30 cellular contexts compared by ENCODE assay signal in genomic region chr1:186578325-186579016, GRCh38.
A peak's percentile ranks its signal among the peaks of the same experiment; 100 is the strongest.
DNase-seq lines count a peak whose midpoint lies in the region; ATAC-seq and TF ChIP-seq lines count a peak whose summit lies in the region.
"Had no signal": no experiment of that assay in that cellular context is flagged by ENCODE, and none has a peak within 500 bp of the region (broad histone marks: within the 10 kb centered on the region; RNA-seq: fewer than 3 reads in every experiment).

No MANE protein-coding gene starts in this region.

- H3K79me2 ChIP-seq in MM.1S (ENCODE audit: low read length) (no peaks in the 10 kb centered on the region), hepatocyte (no peaks in the 10 kb centered on the region)

- no peak overlapping the region for H2AFZ ChIP-seq in MM.1S (ENCODE audit: low read length)
- H2AFZ ChIP-seq in hepatocyte = no peak overlapping the region

- H3K27ac ChIP-seq in MM.1S (ENCODE audit: low read length) (no peak overlapping the region), hepatocyte (peak overlapping the region; percentile 77)
- H3K27ac ChIP-seq: heart left ventricle, pancreas, right atrium auricular region, RWPE1 had no signal

- H3K36me3 ChIP-seq in MM.1S (replicated peaks; ENCODE audit: insufficient read depth, low read length) (no peaks in the 10 kb centered on the region), hepatocyte (replicated peaks; ENCODE audit: insufficient read depth, low read depth) (no peaks in the 10 kb centered on the region)
- H3K36me3 ChIP-seq: heart left ventricle, pancreas, right atrium auricular region had no signal

- H3K4me2 ChIP-seq in MM.1S (ENCODE audit: low read depth, low read length) (no peak overlapping the region), hepatocyte (no peak overlapping the region)
- H3K4me2 ChIP-seq: SK-N-SH, smooth muscle cell had no signal

- no peak overlapping the region for H3K27ac Mint-ChIP-seq in activated naive CD8-positive, alpha-beta T cell treated with anti-CD3 and anti-CD28 coated beads, Interleukin-2, amount 50 U/mL, for 24 hours
- no peak overlapping the region for H3K27ac Mint-ChIP-seq in activated naive CD8-positive, alpha-beta T cell treated with anti-CD3 and anti-CD28 coated beads for 36 hours
- H3K27ac Mint-ChIP-seq: activated naive CD4-positive, alpha-beta T cell treated with anti-CD3 and anti-CD28 coated beads for 36 hours; T-helper 1 cell treated with Interleukin-12 subunit alpha and Interleukin-12 subunit beta and Interleukin-4 antibody, amounts not matched to agents 30 μg/mL and 1 μg/mL, for 36 hours had no signal

- peaks cover 13% of the 10 kb centered on the region for H3K4me1 Mint-ChIP-seq in activated naive CD8-positive, alpha-beta T cell treated with anti-CD3 and anti-CD28 coated beads, Interleukin-2, amount 50 U/mL, for 24 hours
- H3K4me1 Mint-ChIP-seq in activated naive CD8-positive, alpha-beta T cell treated with anti-CD3 and anti-CD28 coated beads for 36 hours = peaks cover 17% of the 10 kb centered on the region
- H3K4me1 Mint-ChIP-seq: neural crest cell had no signal

- H3K4me3 ChIP-seq in MM.1S (ENCODE audit: low read length) (no peak overlapping the region), hepatocyte (no peak overlapping the region)
- H3K4me3 ChIP-seq: heart left ventricle, pancreas, right atrium auricular region, smooth muscle cell had no signal

- TF ChIP-seq CTCF in MM.1S (IDR thresholded peaks at IDR 0.05; ENCODE audit: low read length) (no peak), hepatocyte (IDR thresholded peaks at IDR 0.05; ENCODE audit: poor library complexity) (no peak)

- H3K4me3 Mint-ChIP-seq in activated naive CD8-positive, alpha-beta T cell treated with anti-CD3 and anti-CD28 coated beads, Interleukin-2, amount 50 U/mL, for 24 hours = no peak overlapping the region
- no peak overlapping the region for H3K4me3 Mint-ChIP-seq in activated naive CD8-positive, alpha-beta T cell treated with anti-CD3 and anti-CD28 coated beads for 36 hours
- H3K4me3 Mint-ChIP-seq: activated naive CD4-positive, alpha-beta T cell treated with anti-CD3 and anti-CD28 coated beads for 36 hours; neural crest cell; T-helper 1 cell treated with Interleukin-12 subunit alpha and Interleukin-12 subunit beta and Interleukin-4 antibody, amounts not matched to agents 30 μg/mL and 1 μg/mL, for 36 hours had no signal

- H3K9me2 ChIP-seq in MM.1S (replicated peaks; ENCODE audit: insufficient read depth, low read length) (no peaks in the 10 kb centered on the region), hepatocyte (replicated peaks; ENCODE audit: insufficient read depth) (no peaks in the 10 kb centered on the region)
- H3K9me2 ChIP-seq: SK-N-SH had no signal

- H3K27me3 ChIP-seq in MM.1S (replicated peaks; ENCODE audit: insufficient read depth, low read length) = no peaks in the 10 kb centered on the region
- no peaks in the 10 kb centered on the region for H3K27me3 ChIP-seq in hepatocyte
- H3K27me3 ChIP-seq: heart left ventricle, pancreas, right atrium auricular region had no signal

- DNase-seq in activated naive CD8-positive, alpha-beta T cell treated with anti-CD3 and anti-CD28 coated beads, Interleukin-2, amount 50 U/mL, for 24 hours = no peak
- no peak for DNase-seq in activated naive CD8-positive, alpha-beta T cell treated with anti-CD3 and anti-CD28 coated beads for 36 hours
- DNase-seq in MM.1S = peak; percentile 10
- peak; percentile 37 for DNase-seq in hepatocyte (ENCODE audit: low spot score)
- DNase-seq in NCI-H1930 (lab: John Stamatoyannopoulos, UW) = no peak
- no peak for DNase-seq in NCI-H510A (lab: John Stamatoyannopoulos, UW)
- DNase-seq: activated CD4-positive, CD25-positive, alpha-beta regulatory T cell treated with anti-CD3 and anti-CD28 coated beads, Interleukin-2, amount 50 U/mL, for 72 hours; activated naive CD4-positive, alpha-beta T cell treated with anti-CD3 and anti-CD28 coated beads for 36 hours; activated T-cell treated with anti-CD3 and anti-CD28 coated beads, Interleukin-2, amount 50 U/mL, for 48 hours; amygdala; C1 segment of cervical spinal cord; effector CD8-positive, alpha-beta T cell; erythroblast; GOT3; heart left ventricle; kidney glomerular epithelial cell; NCI-H1092 treated with DMSO at 0.1 percent for 48 hours; NCI-H187 treated with DMSO at 0.1 percent for 48 hours; NCI-H226; NCI-H774; pancreas; SK-N-SH; stimulated activated CD4-positive, alpha-beta T cell treated with anti-CD3 and anti-CD28 coated beads, Interleukin-2, amount 100 ng/mL, for 24 hours; trophoblast cell had no signal

- H4K20me1 ChIP-seq in MM.1S (ENCODE audit: insufficient read depth, low read length) (no peaks in the 10 kb centered on the region), hepatocyte (ENCODE audit: insufficient read depth, poor library complexity, severe bottlenecking) (no peaks in the 10 kb centered on the region)

- no peak overlapping the region for H3K9ac ChIP-seq in MM.1S (ENCODE audit: low read length)
- H3K9ac ChIP-seq: SK-N-SH had no signal

- H3K4me1 ChIP-seq in MM.1S (ENCODE audit: low read length) (0 out of 2 replicates have a peak, but pooled peaks cover 11% of the 10 kb centered on the region), hepatocyte (ENCODE audit: insufficient read depth) (peaks cover 6% of the 10 kb centered on the region)
- H3K4me1 ChIP-seq: pancreas, right atrium auricular region had no signal

- peaks cover 7% of the 10 kb centered on the region for H3K27me3 Mint-ChIP-seq in activated naive CD8-positive, alpha-beta T cell treated with anti-CD3 and anti-CD28 coated beads, Interleukin-2, amount 50 U/mL, for 24 hours
- no peaks in the 10 kb centered on the region for H3K27me3 Mint-ChIP-seq in activated naive CD8-positive, alpha-beta T cell treated with anti-CD3 and anti-CD28 coated beads for 36 hours

- no peaks in the 10 kb centered on the region for H3F3A ChIP-seq in MM.1S (ENCODE audit: insufficient read depth, low read length)

- peaks cover 7% of the 10 kb centered on the region for H3K9me3 Mint-ChIP-seq in activated naive CD8-positive, alpha-beta T cell treated with anti-CD3 and anti-CD28 coated beads, Interleukin-2, amount 50 U/mL, for 24 hours
- H3K9me3 Mint-ChIP-seq in activated naive CD8-positive, alpha-beta T cell treated with anti-CD3 and anti-CD28 coated beads for 36 hours = peaks cover 6% of the 10 kb centered on the region

- H3K36me3 Mint-ChIP-seq in activated naive CD8-positive, alpha-beta T cell treated with anti-CD3 and anti-CD28 coated beads, Interleukin-2, amount 50 U/mL, for 24 hours (ENCODE audit: low read depth) = peaks cover 3% of the 10 kb centered on the region
- H3K36me3 Mint-ChIP-seq in activated naive CD8-positive, alpha-beta T cell treated with anti-CD3 and anti-CD28 coated beads for 36 hours = no peaks in the 10 kb centered on the region

- H3K9me3 ChIP-seq in MM.1S (replicated peaks; ENCODE audit: insufficient read depth, low read length) (no peaks in the 10 kb centered on the region), hepatocyte (ENCODE audit: low read depth) (no peaks in the 10 kb centered on the region)
- H3K9me3 ChIP-seq: pancreas, right atrium auricular region, SK-N-SH had no signal

- 54% methylated on average over 5 of the region's 5 CpGs for WGBS in hepatocyte (ENCODE audit: low lambda C conversion rate, missing lambda C conversion rate)

- peak; percentile 70 for ATAC-seq in activated naive CD8-positive, alpha-beta T cell treated with anti-CD3 and anti-CD28 coated beads, Interleukin-2, amount 50 U/mL, for 24 hours
- ATAC-seq in GM18861 (IDR thresholded peaks at IDR 0.05; ENCODE audit: unreplicated experiment) = no peak
- ATAC-seq: heart left ventricle, pancreas had no signal

Comparison
In these comparisons a context has a peak if more than half of its experiments do, and no peak if none do; other contexts are left out.
1. DNase-seq: peak in MM.1S (single experiment) and hepatocyte (single experiment); none in activated naive CD8-positive, alpha-beta T cell treated with anti-CD3 and anti-CD28 coated beads, Interleukin-2, amount 50 U/mL, for 24 hours (single experiment), activated naive CD8-positive, alpha-beta T cell treated with anti-CD3 and anti-CD28 coated beads for 36 hours (single experiment), NCI-H1930 (0 of 2) and NCI-H510A (single experiment).